ENCODE assay signal across 29 cellular contexts in genomic region chr6:34556493-34556892, GRCh38. TPM values are rescaled to one million over a fixed set of nuclear protein-coding genes. Genes with fewer than 3 reads are reported as not detected.
"Had no signal": no experiment of that assay in that cellular context is flagged by ENCODE, and none has a peak within 500 bp of the region (broad histone marks: within the 10 kb centered on the region; RNA-seq: fewer than 3 reads in every experiment).

No MANE protein-coding gene starts in this region.

- H3K27me3 ChIP-seq: adrenal gland, body of pancreas, cardiac muscle cell, colonic mucosa, gastrocnemius medialis, left lung, spleen, testis, transverse colon had no signal

- FAIRE-seq: islet of Langerhans, TTC549 had no signal

- H3K27ac Mint-ChIP-seq: activated naive CD4-positive, alpha-beta T cell treated with anti-CD3 and anti-CD28 coated beads for 36 hours; activated naive CD8-positive, alpha-beta T cell treated with anti-CD3 and anti-CD28 coated beads for 36 hours had no signal

- H3K36me3 ChIP-seq: adrenal gland, cardiac muscle cell, colonic mucosa, gastrocnemius medialis, left lung, spleen, transverse colon, WERI-Rb-1 had no signal

- H3K9me3 ChIP-seq: adrenal gland, body of pancreas, colonic mucosa, gastrocnemius medialis, testis had no signal

- H3K27me3 Mint-ChIP-seq: activated naive CD8-positive, alpha-beta T cell treated with anti-CD3 and anti-CD28 coated beads for 36 hours had no signal

- H3K4me3 Mint-ChIP-seq: activated naive CD4-positive, alpha-beta T cell treated with anti-CD3 and anti-CD28 coated beads for 36 hours; activated naive CD8-positive, alpha-beta T cell treated with anti-CD3 and anti-CD28 coated beads for 36 hours had no signal

- ATAC-seq: activated CD4-positive, CD25-positive, alpha-beta regulatory T cell treated with anti-CD3 and anti-CD28 coated beads, Interleukin-2, amount 50 U/mL, for 24 hours; gastrocnemius medialis; right cardiac atrium had no signal

- H3K4me1 ChIP-seq: adrenal gland, body of pancreas, colonic mucosa, gastrocnemius medialis, left lung, testis had no signal

- H3K36me3 Mint-ChIP-seq: activated naive CD8-positive, alpha-beta T cell treated with anti-CD3 and anti-CD28 coated beads for 36 hours had no signal

- H3K27ac ChIP-seq: adrenal gland, body of pancreas, cardiac muscle cell, gastrocnemius medialis, left lung, spleen, testis, WERI-Rb-1 had no signal

- DNase-seq: activated CD4-positive, alpha-beta T cell treated with anti-CD3 and anti-CD28 coated beads for 48 hours; activated CD4-positive, alpha-beta T cell treated with anti-CD3 and anti-CD28 coated beads, Interleukin-2, amount 50 U/mL, for 48 hours; activated CD8-positive, alpha-beta memory T cell treated with anti-CD3 and anti-CD28 coated beads for 24 hours; activated effector memory CD4-positive, alpha-beta T cell treated with anti-CD3 and anti-CD28 coated beads, Interleukin-2, amount 50 U/mL, for 16 hours; activated naive CD4-positive, alpha-beta T cell treated with anti-CD3 and anti-CD28 coated beads for 36 hours; activated naive CD8-positive, alpha-beta T cell treated with anti-CD3 and anti-CD28 coated beads for 36 hours; adrenal gland; aorta; cerebellar nuclear complex; effector CD8-positive, alpha-beta T cell; gastrocnemius medialis; glutamatergic neuron; left lung; mesendoderm; right cardiac atrium; spleen; stimulated activated naive CD4-positive, alpha-beta T cell treated with Interleukin-2 at 50 U/mL for 16 hours; T-helper 9 cell; testis; WERI-Rb-1 had no signal

- H3K4me3 ChIP-seq: adrenal gland, body of pancreas, cardiac muscle cell, gastrocnemius medialis, lung, spleen, testis had no signal

RNA-seq across cellular contexts. Expression of gene SPDEF, which starts 0.4 kb away (rescaled TPM):
- total RNA-seq: activated naive CD8-positive, alpha-beta T cell treated with anti-CD3 and anti-CD28 coated beads for 36 hours; body of pancreas; dermis microvascular lymphatic vessel endothelial cell had no signal
- polyA plus RNA-seq: cardiac muscle cell had no signal
